13 cellular contexts compared by ENCODE assay signal in the genomic region with DNA sequence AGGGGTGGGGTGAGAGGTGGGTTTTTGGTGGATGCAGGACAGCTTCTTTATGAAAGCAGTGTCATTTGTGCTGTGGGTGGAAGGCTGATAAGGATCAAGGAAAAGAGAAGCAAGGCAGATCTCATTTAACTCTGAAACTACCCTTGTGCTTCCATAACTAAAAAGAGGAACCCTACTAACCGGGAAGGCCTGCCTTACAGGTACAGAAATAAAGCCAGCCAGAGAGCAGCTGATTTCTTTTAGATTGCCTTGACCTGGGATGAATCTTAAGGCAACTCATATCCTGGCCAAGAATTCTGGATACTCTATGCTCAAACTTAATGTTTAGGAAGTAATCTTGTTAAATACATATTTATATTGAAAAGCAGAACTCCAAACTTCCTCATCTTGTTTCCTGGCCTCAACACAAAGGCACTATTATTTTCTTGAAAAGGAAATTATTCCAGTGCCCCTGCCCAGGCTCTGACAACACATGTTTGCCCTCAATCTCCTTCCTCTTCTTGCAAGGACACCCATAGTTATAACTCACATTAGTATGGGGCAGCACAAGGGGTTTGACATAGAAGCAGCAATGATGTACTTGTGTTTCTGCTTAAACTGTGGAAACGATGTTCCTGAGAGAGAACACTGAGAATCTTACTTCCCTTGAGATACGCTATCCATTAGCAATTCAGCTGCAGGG.
DNase-seq lines count a peak whose midpoint lies in the region; ATAC-seq and TF ChIP-seq lines count a peak whose summit lies in the region.
"Had no signal": no experiment of that assay in that cellular context is flagged by ENCODE, and none has a peak within 500 bp of the region (broad histone marks: within the 10 kb centered on the region; RNA-seq: fewer than 3 reads in every experiment).

No MANE protein-coding gene starts in this region.

- H3K27ac Mint-ChIP-seq in glutamatergic neuron (ENCODE audit: unreplicated experiment), result peak overlapping the region; percentile 49
- H3K27ac Mint-ChIP-seq in natural killer cell treated with Interleukin-12 subunit alpha and Interleukin-12 subunit beta and Interleukin-15 and Interleukin-18, amount 100 ng/mL, for 72 hours, result no peak overlapping the region
- H3K27ac Mint-ChIP-seq in H9, result no peak overlapping the region
- H3K27ac Mint-ChIP-seq: activated B cell treated with CpG ODN at 0.5 μM for 24 hours; stimulated activated naive CD8-positive, alpha-beta T cell treated with anti-CD3 and anti-CD28 coated beads, Interleukin-15, Interleukin-2, amounts not matched to agents 100 ng/mL and 50 ng/mL, for 24 hours had no signal

- no peaks in the 10 kb centered on the region for H4K20me1 ChIP-seq in H9 (ENCODE audit: control insufficient read depth, insufficient read depth, insufficient read length)

- H2BK5ac ChIP-seq in H9 (ENCODE audit: insufficient read length, low read length), result no peak overlapping the region

- no peak overlapping the region for H2BK15ac ChIP-seq in H9 (ENCODE audit: low read depth, low read length)

- H3K23me2 ChIP-seq in H9 (ENCODE audit: insufficient read length, low read depth, low read length, poor library complexity, severe bottlenecking), result no peaks in the 10 kb centered on the region

- no peak overlapping the region for H3K23ac ChIP-seq in H9 (ENCODE audit: insufficient read length, low read depth, low read length)

- no peak for ATAC-seq in natural killer cell treated with Interleukin-12 subunit alpha and Interleukin-12 subunit beta and Interleukin-15 and Interleukin-18, amount 100 ng/mL, for 72 hours

- H3K4me1 Mint-ChIP-seq in glutamatergic neuron (ENCODE audit: low read depth, unreplicated experiment) (peaks cover 24% of the 10 kb centered on the region), H9 (peaks cover 7% of the 10 kb centered on the region in 2 experiments; a peak in 3 of 4 replicates)
- no peaks in the 10 kb centered on the region for H3K4me1 Mint-ChIP-seq in natural killer cell treated with Interleukin-12 subunit alpha and Interleukin-12 subunit beta and Interleukin-15 and Interleukin-18, amount 100 ng/mL, for 72 hours (ENCODE audit: low read depth in 2 of 2)
- H3K4me1 Mint-ChIP-seq: activated B cell treated with CpG ODN at 0.5 μM for 24 hours had no signal

- H3K9me3 Mint-ChIP-seq in glutamatergic neuron (ENCODE audit: unreplicated experiment), result peaks cover 3% of the 10 kb centered on the region
- no peaks in the 10 kb centered on the region for H3K9me3 Mint-ChIP-seq in natural killer cell treated with Interleukin-12 subunit alpha and Interleukin-12 subunit beta and Interleukin-15 and Interleukin-18, amount 100 ng/mL, for 72 hours
- no peaks in the 10 kb centered on the region for H3K9me3 Mint-ChIP-seq in H9
- H3K9me3 Mint-ChIP-seq: activated B cell treated with CpG ODN at 0.5 μM for 24 hours; stimulated activated naive CD8-positive, alpha-beta T cell treated with anti-CD3 and anti-CD28 coated beads, Interleukin-15, Interleukin-2, amounts not matched to agents 100 ng/mL and 50 ng/mL, for 24 hours had no signal

- no peak overlapping the region for H2BK120ac ChIP-seq in H9 (ENCODE audit: low read depth, low read length, poor library complexity, severe bottlenecking)

- H3K27me3 Mint-ChIP-seq in glutamatergic neuron (ENCODE audit: unreplicated experiment) (peaks cover 2% of the 10 kb centered on the region), H9 (ENCODE audit: low read depth) (no peaks in the 10 kb centered on the region)
- H3K27me3 Mint-ChIP-seq in natural killer cell treated with Interleukin-12 subunit alpha and Interleukin-12 subunit beta and Interleukin-15 and Interleukin-18, amount 100 ng/mL, for 72 hours, result peaks cover 18 to 44% of the 10 kb centered on the region in 2 donors

- H3K4me3 Mint-ChIP-seq in glutamatergic neuron (ENCODE audit: unreplicated experiment) (peak overlapping the region; percentile 35), H9 (no peak overlapping the region)
- no peak overlapping the region for H3K4me3 Mint-ChIP-seq in natural killer cell treated with Interleukin-12 subunit alpha and Interleukin-12 subunit beta and Interleukin-15 and Interleukin-18, amount 100 ng/mL, for 72 hours
- H3K4me3 Mint-ChIP-seq: activated B cell treated with CpG ODN at 0.5 μM for 24 hours; stimulated activated naive CD8-positive, alpha-beta T cell treated with anti-CD3 and anti-CD28 coated beads, Interleukin-15, Interleukin-2, amounts not matched to agents 100 ng/mL and 50 ng/mL, for 24 hours had no signal

- no peaks in the 10 kb centered on the region for H3K79me2 ChIP-seq in H9 (ENCODE audit: insufficient read depth, low read length)

- DNase-seq in HL-60 (ENCODE audit: low read depth in 1 of 2, low spot score in 1 of 2) (peak; percentile 7 to 60), SKM-1 (lab: John Stamatoyannopoulos, UW; ENCODE audit: unreplicated experiment) (peak; percentile 24), glutamatergic neuron (no peak), pons (ENCODE audit: low spot score) (peak; percentile 81), H9 (no peak), DMS153 treated with DMSO at 0.1 percent for 48 hours (lab: John Stamatoyannopoulos, UW; ENCODE audit: unreplicated experiment) (no peak), NCI-H1092 treated with DMSO at 0.1 percent for 48 hours (lab: John Stamatoyannopoulos, UW) (no peak)
- no peak for DNase-seq in natural killer cell treated with Interleukin-12 subunit alpha and Interleukin-12 subunit beta and Interleukin-15 and Interleukin-18, amount 100 ng/mL, for 72 hours (ENCODE audit: low spot score)
- DNase-seq: activated B cell treated with CpG ODN at 0.5 μM for 24 hours, H7, SW 1271 had no signal

- no peaks in the 10 kb centered on the region for H3K9me3 ChIP-seq in H9 (ENCODE audit: control insufficient read depth, low read depth, low read length)

- H3K56ac ChIP-seq in H9 (ENCODE audit: insufficient read length, low read depth, low read length), result no peak overlapping the region

- no peak overlapping the region for H4K8ac ChIP-seq in H9 (replicated peaks; ENCODE audit: insufficient read length, low read depth, low read length)

- H3K4me1 ChIP-seq in H9 (ENCODE audit: insufficient read depth, low read length), result no peaks in the 10 kb centered on the region

- no peak overlapping the region for H2BK20ac ChIP-seq in H9 (ENCODE audit: low read depth, low read length, poor library complexity, severe bottlenecking)

- H3K18ac ChIP-seq in H9 (ENCODE audit: insufficient read length, low read depth, low read length), result no peak overlapping the region

- H3K27ac ChIP-seq in HL-60 (replicated peaks), result no peak overlapping the region
- H3K27ac ChIP-seq in H9 (ENCODE audit: insufficient read length, low read depth, low read length), result no peak overlapping the region

- no peaks in the 10 kb centered on the region for H3K36me3 Mint-ChIP-seq in glutamatergic neuron (ENCODE audit: unreplicated experiment)
- H3K36me3 Mint-ChIP-seq in natural killer cell treated with Interleukin-12 subunit alpha and Interleukin-12 subunit beta and Interleukin-15 and Interleukin-18, amount 100 ng/mL, for 72 hours, result no peaks in the 10 kb centered on the region
- H3K36me3 Mint-ChIP-seq in H9 (ENCODE audit: insufficient read depth in 1 of 3, low read depth in 3 of 3), result no peaks in the 10 kb centered on the region

- H3K79me1 ChIP-seq in H9 (ENCODE audit: insufficient read depth, low read depth, low read length, poor library complexity, severe bottlenecking), result no peaks in the 10 kb centered on the region

- H4K5ac ChIP-seq in H9 (ENCODE audit: insufficient read length, low read depth, low read length), result no peak overlapping the region

- no peaks in the 10 kb centered on the region for H3K27me3 ChIP-seq in HL-60 (ENCODE audit: insufficient read depth, poor library complexity, severe bottlenecking)
- H3K27me3 ChIP-seq in H9 (ENCODE audit: insufficient read depth, low read length), result no peaks in the 10 kb centered on the region

- H3T11ph ChIP-seq in H9 (ENCODE audit: low read length), result no peak overlapping the region

- H3K4me2 ChIP-seq in H9 (ENCODE audit: insufficient read depth, insufficient read length, low read length), result no peak overlapping the region
- H3K4me2 ChIP-seq: smooth muscle cell had no signal

- H3K14ac ChIP-seq in H9 (ENCODE audit: insufficient read depth, low read length), result no peak overlapping the region

- H3K4me3 ChIP-seq in HL-60 (replicated peaks; ENCODE audit: insufficient read depth, low read length), result no peak overlapping the region
- H3K4me3 ChIP-seq: smooth muscle cell had no signal

- H2BK12ac ChIP-seq in H9 (ENCODE audit: insufficient read length, low read depth, low read length), result no peak overlapping the region

- no peak overlapping the region for H4K91ac ChIP-seq in H9 (ENCODE audit: insufficient read length, low read depth, low read length)

- no peak overlapping the region for H2AK5ac ChIP-seq in H9 (ENCODE audit: insufficient read length, low read length)

- TF ChIP-seq CTCF in HL-60 (IDR thresholded peaks at IDR 0.05; ENCODE audit: insufficient read depth, low read length), result no peak
- no peak for TF ChIP-seq CTCF in glutamatergic neuron (IDR thresholded peaks at IDR 0.05; ENCODE audit: partially characterized antibody, unreplicated experiment)
- no peak for TF ChIP-seq CTCF in H9 (conservative IDR thresholded peaks at IDR 0.05)

- no CpG with 5 or more reads among the region's 3 CpGs for WGBS in H9 (ENCODE audit: extremely low coverage, insufficient read length, low lambda C conversion rate)

- no peak overlapping the region for H3K9ac ChIP-seq in H9 (ENCODE audit: extremely low read depth, insufficient read length, low read length)

- H2AFZ ChIP-seq in H9 (ENCODE audit: low read length), result no peak overlapping the region

- no peak overlapping the region for H3K4ac ChIP-seq in H9 (ENCODE audit: low read depth, low read length)

Comparison
In these comparisons a context has a peak if more than half of its experiments do, and no peak if none do; other contexts are left out.
1. DNase-seq: peak in HL-60 (2 of 2), SKM-1 (single experiment) and pons (single experiment); none in glutamatergic neuron (single experiment), natural killer cell treated with Interleukin-12 subunit alpha and Interleukin-12 subunit beta and Interleukin-15 and Interleukin-18, amount 100 ng/mL, for 72 hours (single experiment), H9 (single experiment), DMS153 treated with DMSO at 0.1 percent for 48 hours (single experiment) and NCI-H1092 treated with DMSO at 0.1 percent for 48 hours (single experiment).